Comparison of ENCODE assay signal across 1 cellular context in genomic region chr1:147072371-147073061, GRCh38.
TF ChIP-seq lines count a peak whose summit lies in the region.

No MANE protein-coding gene starts in this region.

TF ChIP-seq in WTC11, 78 proteins besides CTCF, POLR2A, EP300 and RAD21 (continued from another document):
- TF ChIP-seq FOXP1 (CRISPR knock-in tag; IDR thresholded peaks at IDR 0.05; ENCODE audit: borderline replicate concordance) (no peak), NR1H2 (CRISPR knock-in tag; IDR thresholded peaks at IDR 0.05) (no peak), FOXP4 (CRISPR knock-in tag; IDR thresholded peaks at IDR 0.05) (0 out of 2 replicates have a peak, but pooled peaks have one; percentile 30), MXD4 (CRISPR knock-in tag; IDR thresholded peaks at IDR 0.05; ENCODE audit: borderline replicate concordance) (no peak), NFYB (CRISPR knock-in tag; conservative IDR thresholded peaks at IDR 0.05; ENCODE audit: low read depth) (no peak), HMGXB4 (CRISPR knock-in tag; IDR thresholded peaks at IDR 0.05) (peak; percentile 69; the same call in 1 of the 2 replicates), IRF1 (CRISPR knock-in tag; IDR thresholded peaks at IDR 0.05) (0 out of 2 replicates have a peak, but pooled peaks have one; percentile 44), HMGA2 (CRISPR knock-in tag; IDR thresholded peaks at IDR 0.05) (no peak), NFE2L1 (CRISPR knock-in tag; IDR thresholded peaks at IDR 0.05) (peak; percentile 14; the same call in 1 of the 2 replicates), JAZF1 (CRISPR knock-in tag; IDR thresholded peaks at IDR 0.05) (no peak), CREB1 (CRISPR knock-in tag; IDR thresholded peaks at IDR 0.05) (no peak), CDX4 (CRISPR knock-in tag; IDR thresholded peaks at IDR 0.05; ENCODE audit: borderline replicate concordance) (no peak), ESRRA (CRISPR knock-in tag; IDR thresholded peaks at IDR 0.05; ENCODE audit: borderline replicate concordance) (no peak), ZBTB43 (CRISPR knock-in tag; IDR thresholded peaks at IDR 0.05) (no peak), ZNF232 (CRISPR knock-in tag; IDR thresholded peaks at IDR 0.05) (0 out of 2 replicates have a peak, but pooled peaks have one; percentile 28), E2F5 (CRISPR knock-in tag; IDR thresholded peaks at IDR 0.05) (no peak), ETV6 (CRISPR knock-in tag; IDR thresholded peaks at IDR 0.05) (peak; percentile 52; the same call in 1 of the 2 replicates), ATF6 (CRISPR knock-in tag; IDR thresholded peaks at IDR 0.05) (no peak)
